In the genomic region with DNA sequence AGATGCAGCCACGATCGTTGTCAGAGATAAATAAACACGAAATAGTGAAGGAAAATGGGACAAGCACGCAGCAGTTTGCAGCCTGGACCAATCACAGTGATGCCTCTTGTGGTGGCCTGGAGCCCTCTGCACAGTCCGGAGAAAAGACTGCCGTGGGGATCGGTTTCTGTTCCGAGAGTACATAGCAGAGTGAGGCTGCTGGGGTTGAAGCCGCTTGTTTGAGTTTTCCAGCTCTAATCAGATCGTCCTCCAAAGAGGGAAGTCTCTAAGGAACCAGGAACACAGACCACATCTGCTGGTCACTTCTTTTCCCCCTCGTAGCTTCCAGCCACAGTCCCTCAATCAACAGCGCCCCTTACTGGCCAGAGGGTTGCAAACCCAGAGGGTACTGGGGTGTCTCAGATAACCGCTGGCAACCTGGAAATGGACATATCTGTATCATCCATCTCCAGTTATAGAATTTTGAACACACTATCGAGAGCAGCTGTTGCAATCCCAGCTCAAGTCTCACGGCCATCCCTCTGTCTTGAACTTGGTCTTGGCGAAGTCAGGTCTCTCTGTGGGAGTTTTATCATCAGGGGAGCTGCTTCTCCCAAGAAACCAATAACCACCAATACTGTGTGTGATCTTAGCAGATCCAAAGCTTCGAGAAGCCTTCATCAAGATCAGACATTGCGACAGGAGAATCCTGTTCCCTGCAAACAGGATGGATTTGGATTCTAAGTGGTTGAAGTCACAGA, we compare ENCODE assay signal across 8 cellular contexts. TPM values are rescaled to one million over a fixed set of nuclear protein-coding genes. Genes with fewer than 3 reads are reported as not detected.
DNase-seq lines count a peak whose midpoint lies in the region; ATAC-seq, FAIRE-seq and TF ChIP-seq lines count a peak whose summit lies in the region.

No MANE protein-coding gene starts in this region.

- WGBS in gastroesophageal sphincter (ENCODE audit: low coverage in 1 of 2), 2 donors: 2 to 6% methylated on average over 12 to 15 of the region's 18 CpGs

- H3K27me3 ChIP-seq in gastroesophageal sphincter (peaks cover 76% of the 10 kb centered on the region), subcutaneous abdominal adipose tissue (ENCODE audit: control insufficient read depth in 5 of 5, insufficient read depth in 4 of 5, low read length in 5 of 5) (peaks cover 0 to 31% (median 14%) of the 10 kb centered on the region in 5 donors)

- ATAC-seq in gastroesophageal sphincter (peak; percentile 60), HG02610 (IDR thresholded peaks at IDR 0.05; ENCODE audit: unreplicated experiment) (no peak)

- H3K4me3 ChIP-seq in gastroesophageal sphincter (peak overlapping the region in 1 of 2 donors; percentile 26), subcutaneous abdominal adipose tissue (ENCODE audit: low read depth in 1 of 5, low read length in 5 of 5) (peak overlapping the region; percentile 54 to 69 (median 57))

- in situ Hi-C loops in G401 (cut with HindIII; ENCODE audit: low sequenced_read_pairs): no loop called here

- FAIRE-seq in RCC 7860 (lab: Jason Lieb, UNC): no peak

- H3K36me3 ChIP-seq in gastroesophageal sphincter (no peaks in the 10 kb centered on the region), subcutaneous abdominal adipose tissue (ENCODE audit: control insufficient read depth in 5 of 5, insufficient read depth in 5 of 5, low read length in 5 of 5) (no peaks in the 10 kb centered on the region)

- peak overlapping the region in 2 of 5 donors; percentile 21 to 44 for H3K9ac ChIP-seq in subcutaneous abdominal adipose tissue (ENCODE audit: low read length in 5 of 5)

- no peak for TF ChIP-seq POLR2A in gastroesophageal sphincter (IDR thresholded peaks at IDR 0.05)

- peak in 3 of 4 experiments; percentile 33 to 69 (median 50) for TF ChIP-seq CTCF in gastroesophageal sphincter (IDR thresholded peaks at IDR 0.05)

- H3K9me3 ChIP-seq in gastroesophageal sphincter (no peaks in the 10 kb centered on the region), subcutaneous abdominal adipose tissue (ENCODE audit: control insufficient read depth in 5 of 5, low read length in 5 of 5) (no peaks in the 10 kb centered on the region)

- TF ChIP-seq EP300 in gastroesophageal sphincter (IDR thresholded peaks at IDR 0.05): no peak

- DNase-seq in G401 (ENCODE audit: low spot score) (peak; percentile 40), HS-27A (ENCODE audit: low read depth) (peak; percentile 23), RCC 7860 (ENCODE audit: low spot score) (peak; percentile 37), non-pigmented ciliary epithelial cell (ENCODE audit: low read depth) (peak; percentile 18)
- DNase-seq in activated gamma-delta T cell treated with anti-CD3 and anti-CD28 coated beads, Interleukin-2, amount 50 U/mL, for 16 hours (ENCODE audit: low read depth): peak; percentile 24

- H3K27ac ChIP-seq in gastroesophageal sphincter (no peak overlapping the region), subcutaneous abdominal adipose tissue (ENCODE audit: low read depth, low read length) (no peak overlapping the region)

- peaks cover 0 to 13% (median 0%) of the 10 kb centered on the region in 3 donors for H3K4me1 ChIP-seq in gastroesophageal sphincter
- peaks cover 0 to 14% (median 6%) of the 10 kb centered on the region in 5 donors for H3K4me1 ChIP-seq in subcutaneous abdominal adipose tissue (ENCODE audit: control insufficient read depth in 5 of 5, insufficient read depth in 5 of 5, low read length in 5 of 5)

RNA-seq across cellular contexts. Expression of gene OLIG1, which starts 57.4 kb away (rescaled TPM):
- total RNA-seq in G401 (2014; rRNA removed; shearing (Covaris generic)): not detected in 2 replicates
- total RNA-seq in gastroesophageal sphincter: not detected
